24 cellular contexts compared by ENCODE assay signal in genomic region chr4:95593992-95594391, GRCh38. TPM values are rescaled to one million over a fixed set of nuclear protein-coding genes. Genes with fewer than 3 reads are reported as not detected.
"Had no signal": no experiment of that assay in that cellular context is flagged by ENCODE, and none has a peak within 500 bp of the region (broad histone marks: within the 10 kb centered on the region; RNA-seq: fewer than 3 reads in every experiment).

No MANE protein-coding gene starts in this region.

- H3K4me2 ChIP-seq: hepatocyte had no signal

- H3K79me2 ChIP-seq: hepatocyte had no signal

- H3K36me3 Mint-ChIP-seq: naive thymus-derived CD8-positive, alpha-beta T cell; stimulated activated effector memory CD8-positive, alpha-beta T cell treated with anti-CD3 and anti-CD28 coated beads, Interleukin-12 subunit alpha, Interleukin-12 subunit beta, amount 100 ng/mL, for 72 hours had no signal

- H3K27ac ChIP-seq: hepatocyte, lower lobe of right lung, pancreas, prostate gland, sigmoid colon, spleen, suprapubic skin, thoracic aorta, tibial artery, upper lobe of right lung had no signal

- H3K27ac Mint-ChIP-seq: naive thymus-derived CD8-positive, alpha-beta T cell; stimulated activated effector memory CD8-positive, alpha-beta T cell treated with anti-CD3 and anti-CD28 coated beads, Interleukin-12 subunit alpha, Interleukin-12 subunit beta, amount 100 ng/mL, for 72 hours; stimulated activated naive CD8-positive, alpha-beta T cell treated with anti-CD3 and anti-CD28 coated beads, Interleukin-15, Interleukin-2, amounts not matched to agents 100 ng/mL and 50 ng/mL, for 24 hours had no signal

- H3K4me1 ChIP-seq: lower lobe of right lung, pancreas, prostate gland, sigmoid colon, spleen, suprapubic skin, tibial artery, upper lobe of right lung had no signal

- H3K4me3 Mint-ChIP-seq: naive thymus-derived CD8-positive, alpha-beta T cell; nephron; stimulated activated effector memory CD8-positive, alpha-beta T cell treated with anti-CD3 and anti-CD28 coated beads, Interleukin-12 subunit alpha, Interleukin-12 subunit beta, amount 100 ng/mL, for 72 hours; stimulated activated naive CD8-positive, alpha-beta T cell treated with anti-CD3 and anti-CD28 coated beads, Interleukin-15, Interleukin-2, amounts not matched to agents 100 ng/mL and 50 ng/mL, for 24 hours had no signal

- H2AFZ ChIP-seq: hepatocyte had no signal

- H3K9me3 ChIP-seq: lower lobe of right lung, pancreas, prostate gland, sigmoid colon, spleen, suprapubic skin, thoracic aorta, tibial artery, upper lobe of right lung had no signal

- ATAC-seq: lower lobe of right lung; naive thymus-derived CD8-positive, alpha-beta T cell; pancreas; right cardiac atrium; stimulated activated effector memory CD8-positive, alpha-beta T cell treated with anti-CD3 and anti-CD28 coated beads, Interleukin-12 subunit alpha, Interleukin-12 subunit beta, amount 100 ng/mL, for 72 hours; upper lobe of right lung had no signal

- H3K27me3 Mint-ChIP-seq: stimulated activated naive CD8-positive, alpha-beta T cell treated with anti-CD3 and anti-CD28 coated beads, Interleukin-15, Interleukin-2, amounts not matched to agents 100 ng/mL and 50 ng/mL, for 24 hours had no signal

- H3K4me3 ChIP-seq: hepatocyte, lower lobe of right lung, pancreas, prostate gland, sigmoid colon, spleen, suprapubic skin, thoracic aorta, tibial artery, upper lobe of right lung had no signal

- H3K36me3 ChIP-seq: lower lobe of right lung, pancreas, prostate gland, sigmoid colon, spleen, suprapubic skin, thoracic aorta, tibial artery, upper lobe of right lung had no signal

- DNase-seq: islet precursor cell; lower lobe of right lung; mammary epithelial cell; naive thymus-derived CD8-positive, alpha-beta T cell; nucleus accumbens; pancreas; posterior cingulate gyrus; right cardiac atrium; sigmoid colon; small intestine; spleen; stimulated activated CD4-positive, alpha-beta T cell treated with anti-CD3 and anti-CD28 coated beads, Interleukin-4, amount 100 ng/mL, for 24 hours; stimulated activated naive CD4-positive, alpha-beta T cell; tibial artery; trophoblast cell; upper lobe of right lung had no signal

- H3K9me3 Mint-ChIP-seq: nephron; stimulated activated naive CD8-positive, alpha-beta T cell treated with anti-CD3 and anti-CD28 coated beads, Interleukin-15, Interleukin-2, amounts not matched to agents 100 ng/mL and 50 ng/mL, for 24 hours had no signal

- H3K4me1 Mint-ChIP-seq: naive thymus-derived CD8-positive, alpha-beta T cell; nephron; stimulated activated effector memory CD8-positive, alpha-beta T cell treated with anti-CD3 and anti-CD28 coated beads, Interleukin-12 subunit alpha, Interleukin-12 subunit beta, amount 100 ng/mL, for 72 hours had no signal

- H3K27me3 ChIP-seq: hepatocyte, sigmoid colon, spleen, suprapubic skin, tibial artery, upper lobe of right lung had no signal

- FAIRE-seq: pancreas, small intestine, urothelium cell line had no signal

RNA-seq across cellular contexts. Expression of gene UNC5C, which starts 45.2 kb away (rescaled TPM):
- total RNA-seq: naive thymus-derived CD8-positive, alpha-beta T cell had no signal
- polyA plus RNA-seq: naive thymus-derived CD8-positive, alpha-beta T cell had no signal
